In genomic region chr16:66469932-66470546, GRCh38 we compare ENCODE assay signal across 30 cellular contexts. TPM values are rescaled to one million over a fixed set of nuclear protein-coding genes. Genes with fewer than 3 reads are reported as not detected.
"Had no signal": no experiment of that assay in that cellular context is flagged by ENCODE, and none has a peak within 500 bp of the region (broad histone marks: within the 10 kb centered on the region; RNA-seq: fewer than 3 reads in every experiment).

No MANE protein-coding gene starts in this region.

- ATAC-seq: activated CD8-positive, alpha-beta T cell treated with anti-CD3 and anti-CD28 coated beads for 36 hours; activated T-cell treated with anti-CD3 and anti-CD28 coated beads, Interleukin-2, amount 50 U/mL, for 4 hours; body of pancreas; PC-3 had no signal

- H3K27ac Mint-ChIP-seq: activated CD4-positive, alpha-beta T cell treated with anti-CD3 and anti-CD28 coated beads, Interleukin-2, amount 10 ng/mL, durations not matched to agents 24 days and 14 days; activated CD8-positive, alpha-beta T cell treated with anti-CD3 and anti-CD28 coated beads for 36 hours; activated naive CD4-positive, alpha-beta T cell treated with anti-CD3 and anti-CD28 coated beads for 36 hours; activated naive CD8-positive, alpha-beta T cell; activated T-helper 1 cell treated with anti-CD3 and anti-CD28 coated beads, Interleukin-12 subunit alpha, Interleukin-12 subunit beta, Interleukin-2, Interleukin-4 antibody, amounts not matched to agents 30 ng/mL and 10 ng/mL and 1 ng/mL, durations not matched to agents 14 hours and 24 hours and 36 hours had no signal

- H3K27ac ChIP-seq: body of pancreas, breast epithelium, SK-N-MC, WERI-Rb-1 had no signal

- H3K36me3 ChIP-seq: breast epithelium, WERI-Rb-1 had no signal

- H3K4me3 ChIP-seq: body of pancreas, breast epithelium, SK-N-MC had no signal

- H3K4me1 ChIP-seq: body of pancreas, breast epithelium had no signal

- DNase-seq: activated CD4-positive, alpha-beta T cell treated with anti-CD3 and anti-CD28 coated beads, Interleukin-2, amount 10 ng/mL, durations not matched to agents 24 days and 14 days; activated CD4-positive, alpha-beta T cell treated with anti-CD3 and anti-CD28 coated beads, Interleukin-2, amount 50 U/mL, for 4 hours; activated CD8-positive, alpha-beta T cell treated with anti-CD3 and anti-CD28 coated beads for 36 hours; activated gamma-delta T cell treated with Interleukin-2 at 50 U/mL for 16 hours; activated naive CD4-positive, alpha-beta T cell treated with anti-CD3 and anti-CD28 coated beads for 36 hours; activated T-cell treated with anti-CD3 and anti-CD28 coated beads for 4 hours; activated T-cell treated with anti-CD3 and anti-CD28 coated beads, Interleukin-2, amount 50 U/mL, for 4 hours; amygdala; body of pancreas; Karpas-422; KBM-7; NCI-H1048; NCI-H1105 treated with DMSO at 0.1 percent for 48 hours; NCI-H1436; NCI-H1694 treated with DMSO at 0.1 percent for 48 hours; NCI-H2029; NCI-H345; NCI-H526; NCI-H748 treated with DMSO at 0.1 percent for 48 hours; NK-92 treated with Interleukin-12 subunit alpha and Interleukin-12 subunit beta, amount 100 ng/mL, for 24 hours; PC-3; Right ventricle myocardium superior; T-helper 2 cell; T-helper 9 cell; WERI-Rb-1 had no signal

- H3K9me3 ChIP-seq: body of pancreas had no signal

- H3K27me3 ChIP-seq: body of pancreas, breast epithelium had no signal

- FAIRE-seq: astrocyte had no signal

- H3K4me3 Mint-ChIP-seq: activated CD4-positive, alpha-beta T cell treated with anti-CD3 and anti-CD28 coated beads, Interleukin-2, amount 10 ng/mL, durations not matched to agents 24 days and 14 days; activated CD8-positive, alpha-beta T cell treated with anti-CD3 and anti-CD28 coated beads for 36 hours; activated naive CD4-positive, alpha-beta T cell treated with anti-CD3 and anti-CD28 coated beads for 36 hours; activated naive CD8-positive, alpha-beta T cell; activated T-cell treated with anti-CD3 and anti-CD28 coated beads, Interleukin-2, amount 50 U/mL, for 4 hours; activated T-helper 1 cell treated with anti-CD3 and anti-CD28 coated beads, Interleukin-12 subunit alpha, Interleukin-12 subunit beta, Interleukin-2, Interleukin-4 antibody, amounts not matched to agents 30 ng/mL and 10 ng/mL and 1 ng/mL, durations not matched to agents 14 hours and 24 hours and 36 hours had no signal

- H3K9me3 Mint-ChIP-seq: activated CD4-positive, alpha-beta T cell treated with anti-CD3 and anti-CD28 coated beads, Interleukin-2, amount 10 ng/mL, durations not matched to agents 24 days and 14 days; activated CD8-positive, alpha-beta T cell treated with anti-CD3 and anti-CD28 coated beads for 36 hours; activated naive CD4-positive, alpha-beta T cell treated with anti-CD3 and anti-CD28 coated beads for 36 hours; activated T-cell treated with anti-CD3 and anti-CD28 coated beads, Interleukin-2, amount 50 U/mL, for 4 hours had no signal

- H3K27me3 Mint-ChIP-seq: activated CD8-positive, alpha-beta T cell treated with anti-CD3 and anti-CD28 coated beads for 36 hours had no signal

RNA-seq across cellular contexts. Expression of gene BEAN1, which starts 42.9 kb away (rescaled TPM):
- total RNA-seq: activated CD4-positive, alpha-beta T cell treated with anti-CD3 and anti-CD28 coated beads, Interleukin-2, amount 10 ng/mL, durations not matched to agents 24 days and 14 days; activated CD8-positive, alpha-beta T cell treated with anti-CD3 and anti-CD28 coated beads for 36 hours; activated naive CD4-positive, alpha-beta T cell treated with anti-CD3 and anti-CD28 coated beads for 36 hours; activated T-cell treated with anti-CD3 and anti-CD28 coated beads, Interleukin-2, amount 50 U/mL, for 4 hours; activated T-helper 1 cell treated with anti-CD3 and anti-CD28 coated beads, Interleukin-12 subunit alpha, Interleukin-12 subunit beta, Interleukin-2, Interleukin-4 antibody, amounts not matched to agents 30 ng/mL and 10 ng/mL and 1 ng/mL, durations not matched to agents 14 hours and 24 hours and 36 hours; body of pancreas had no signal
